Comparison of ENCODE assay signal across 1 cellular context in the genomic region with DNA sequence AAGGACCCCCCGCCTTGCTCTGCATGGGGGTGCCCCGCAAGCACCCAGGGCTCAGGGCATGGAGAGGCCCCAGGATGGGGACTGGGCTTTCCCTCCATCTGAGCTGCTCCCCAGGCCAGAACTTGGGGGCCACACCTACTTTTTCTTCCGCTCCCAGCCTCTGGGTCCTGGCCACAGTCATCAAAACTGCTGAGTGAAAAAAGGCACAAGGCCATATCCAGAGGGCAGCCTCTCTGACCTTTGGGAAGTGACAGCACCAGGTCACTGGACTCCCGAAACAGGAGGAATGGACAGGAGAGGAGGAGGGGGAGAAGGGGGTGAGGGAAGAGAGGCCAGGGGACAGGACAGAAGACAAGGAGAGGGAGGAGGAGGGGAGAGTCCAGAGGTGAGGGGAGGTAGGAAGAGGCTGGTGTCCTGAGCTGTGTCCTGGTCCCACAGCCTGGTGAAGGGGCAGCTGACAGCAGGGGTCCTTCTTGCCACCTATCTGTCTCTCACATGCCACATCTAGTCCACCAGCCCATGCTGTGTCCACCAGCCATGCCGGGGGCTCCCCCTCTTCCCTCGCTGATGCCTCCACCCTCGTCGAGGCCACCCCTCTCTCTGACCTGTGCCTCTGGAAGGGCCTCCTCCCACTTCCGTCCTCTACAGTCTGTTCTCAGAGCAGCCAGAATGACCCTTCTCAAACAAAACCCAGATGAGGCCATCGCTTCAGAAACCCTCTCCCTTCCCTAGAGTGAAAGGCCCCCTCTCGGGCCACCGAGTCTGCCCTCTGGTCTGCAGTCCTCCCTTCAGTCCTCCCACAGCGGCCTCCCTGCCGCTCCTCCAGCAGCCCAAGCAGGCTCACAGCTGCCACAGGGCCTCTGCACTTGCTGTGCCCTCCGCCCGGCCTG.
TF ChIP-seq lines count a peak whose summit lies in the region.

No MANE protein-coding gene starts in this region.

TF ChIP-seq in HepG2, 621 proteins besides CTCF, POLR2A, EP300 and RAD21 (continued from another document and continues in another):
- TF ChIP-seq, protein P1, sequence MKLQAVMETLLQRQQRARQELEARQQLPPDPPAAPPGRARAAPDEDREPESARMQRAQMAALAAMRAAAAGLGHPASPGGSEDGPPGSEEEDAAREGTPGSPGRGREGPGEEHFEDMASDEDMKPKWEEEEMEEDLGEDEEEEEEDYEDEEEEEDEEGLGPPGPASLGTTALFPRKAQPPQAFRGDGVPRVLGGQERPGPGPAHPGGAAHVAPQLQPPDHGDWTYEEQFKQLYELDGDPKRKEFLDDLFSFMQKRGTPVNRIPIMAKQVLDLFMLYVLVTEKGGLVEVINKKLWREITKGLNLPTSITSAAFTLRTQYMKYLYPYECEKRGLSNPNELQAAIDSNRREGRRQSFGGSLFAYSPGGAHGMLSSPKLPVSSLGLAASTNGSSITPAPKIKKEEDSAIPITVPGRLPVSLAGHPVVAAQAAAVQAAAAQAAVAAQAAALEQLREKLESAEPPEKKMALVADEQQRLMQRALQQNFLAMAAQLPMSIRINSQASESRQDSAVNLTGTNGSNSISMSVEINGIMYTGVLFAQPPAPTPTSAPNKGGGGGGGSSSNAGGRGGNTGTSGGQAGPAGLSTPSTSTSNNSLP (IDR thresholded peaks at IDR 0.05; ENCODE audit: low read depth, low read length) = no peak
- TF ChIP-seq, protein P2, sequence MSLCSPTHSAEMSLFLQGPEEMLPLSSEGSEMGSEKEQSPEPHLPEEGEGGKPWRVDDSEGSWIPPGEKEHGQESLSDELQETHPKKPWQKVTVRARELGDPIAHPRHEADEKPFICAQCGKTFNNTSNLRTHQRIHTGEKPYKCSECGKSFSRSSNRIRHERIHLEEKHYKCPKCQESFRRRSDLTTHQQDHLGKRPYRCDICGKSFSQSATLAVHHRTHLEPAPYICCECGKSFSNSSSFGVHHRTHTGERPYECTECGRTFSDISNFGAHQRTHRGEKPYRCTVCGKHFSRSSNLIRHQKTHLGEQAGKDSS (CRISPR knock-in tag; IDR thresholded peaks at IDR 0.05; ENCODE audit: borderline replicate concordance, low read depth) = peak; percentile 81; the same call in 1 of the 2 replicates
- TF ChIP-seq MAFG (CRISPR knock-in tag; IDR thresholded peaks at IDR 0.05) = peak; percentile 71; the same call in 1 of the 2 replicates
- no peak; the same call in 1 of the 2 replicates for TF ChIP-seq SMAD3 (CRISPR knock-in tag; IDR thresholded peaks at IDR 0.05)
- peak; percentile 55; the same call in 1 of the 2 replicates for TF ChIP-seq ZNF343 (CRISPR knock-in tag; IDR thresholded peaks at IDR 0.05)
- no peak for TF ChIP-seq ISX (CRISPR knock-in tag; conservative IDR thresholded peaks at IDR 0.05)
- TF ChIP-seq, protein P3, sequence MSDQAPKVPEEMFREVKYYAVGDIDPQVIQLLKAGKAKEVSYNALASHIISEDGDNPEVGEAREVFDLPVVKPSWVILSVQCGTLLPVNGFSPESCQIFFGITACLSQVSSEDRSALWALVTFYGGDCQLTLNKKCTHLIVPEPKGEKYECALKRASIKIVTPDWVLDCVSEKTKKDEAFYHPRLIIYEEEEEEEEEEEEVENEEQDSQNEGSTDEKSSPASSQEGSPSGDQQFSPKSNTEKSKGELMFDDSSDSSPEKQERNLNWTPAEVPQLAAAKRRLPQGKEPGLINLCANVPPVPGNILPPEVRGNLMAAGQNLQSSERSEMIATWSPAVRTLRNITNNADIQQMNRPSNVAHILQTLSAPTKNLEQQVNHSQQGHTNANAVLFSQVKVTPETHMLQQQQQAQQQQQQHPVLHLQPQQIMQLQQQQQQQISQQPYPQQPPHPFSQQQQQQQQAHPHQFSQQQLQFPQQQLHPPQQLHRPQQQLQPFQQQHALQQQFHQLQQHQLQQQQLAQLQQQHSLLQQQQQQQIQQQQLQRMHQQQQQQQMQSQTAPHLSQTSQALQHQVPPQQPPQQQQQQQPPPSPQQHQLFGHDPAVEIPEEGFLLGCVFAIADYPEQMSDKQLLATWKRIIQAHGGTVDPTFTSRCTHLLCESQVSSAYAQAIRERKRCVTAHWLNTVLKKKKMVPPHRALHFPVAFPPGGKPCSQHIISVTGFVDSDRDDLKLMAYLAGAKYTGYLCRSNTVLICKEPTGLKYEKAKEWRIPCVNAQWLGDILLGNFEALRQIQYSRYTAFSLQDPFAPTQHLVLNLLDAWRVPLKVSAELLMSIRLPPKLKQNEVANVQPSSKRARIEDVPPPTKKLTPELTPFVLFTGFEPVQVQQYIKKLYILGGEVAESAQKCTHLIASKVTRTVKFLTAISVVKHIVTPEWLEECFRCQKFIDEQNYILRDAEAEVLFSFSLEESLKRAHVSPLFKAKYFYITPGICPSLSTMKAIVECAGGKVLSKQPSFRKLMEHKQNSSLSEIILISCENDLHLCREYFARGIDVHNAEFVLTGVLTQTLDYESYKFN (CRISPR knock-in tag; conservative IDR thresholded peaks at IDR 0.05) = peak; percentile 87
- TF ChIP-seq, protein P4, sequence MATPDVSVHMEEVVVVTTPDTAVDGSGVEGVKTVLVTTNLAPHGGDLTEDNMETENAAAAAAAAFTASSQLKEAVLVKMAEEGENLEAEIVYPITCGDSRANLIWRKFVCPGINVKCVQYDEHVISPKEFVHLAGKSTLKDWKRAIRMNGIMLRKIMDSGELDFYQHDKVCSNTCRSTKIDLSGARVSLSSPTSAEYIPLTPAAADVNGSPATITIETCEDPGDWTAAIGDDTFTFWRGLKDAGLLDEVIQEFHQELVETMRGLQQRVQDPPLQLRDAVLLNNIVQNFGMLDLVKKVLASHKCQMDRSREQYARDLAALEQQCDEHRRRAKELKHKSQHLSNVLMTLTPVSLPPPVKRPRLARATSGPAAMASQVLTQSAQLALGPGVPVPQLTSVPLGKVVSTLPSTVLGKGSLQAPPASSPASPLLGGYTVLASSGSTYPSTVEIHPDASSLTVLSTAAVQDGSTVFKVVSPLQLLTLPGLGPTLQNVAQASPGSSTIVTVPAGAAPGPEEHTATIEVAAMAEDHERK (CRISPR knock-in tag; IDR thresholded peaks at IDR 0.05; ENCODE audit: low read depth) = no peak
- no peak for TF ChIP-seq BRCA1 (CRISPR knock-in tag; IDR thresholded peaks at IDR 0.05)
- peak; percentile 76 for TF ChIP-seq ZNF546 (CRISPR knock-in tag; conservative IDR thresholded peaks at IDR 0.05)
- no peak for TF ChIP-seq ZNF333 (CRISPR knock-in tag; IDR thresholded peaks at IDR 0.05; ENCODE audit: borderline replicate concordance)
- TF ChIP-seq ZNF792 (CRISPR knock-in tag; IDR thresholded peaks at IDR 0.05) = 0 out of 2 replicates have a peak, but pooled peaks have one; percentile 11
- TF ChIP-seq ZSCAN12 (CRISPR knock-in tag; IDR thresholded peaks at IDR 0.05) = no peak
- TF ChIP-seq SIX1 (CRISPR knock-in tag; IDR thresholded peaks at IDR 0.05; ENCODE audit: borderline replicate concordance) = no peak
- no peak for TF ChIP-seq RARG (CRISPR knock-in tag; IDR thresholded peaks at IDR 0.05; ENCODE audit: low read depth)
- peak; percentile 53 for TF ChIP-seq ELF1 (CRISPR knock-in tag; IDR thresholded peaks at IDR 0.05)
- TF ChIP-seq NFRKB (IDR thresholded peaks at IDR 0.05) = no peak
- TF ChIP-seq ATRX (CRISPR knock-in tag; IDR thresholded peaks at IDR 0.05; ENCODE audit: borderline replicate concordance) = peak; percentile 41; the same call in 1 of the 2 replicates
- TF ChIP-seq ZNF232 (CRISPR knock-in tag; IDR thresholded peaks at IDR 0.05; ENCODE audit: borderline replicate concordance) = 0 out of 2 replicates have a peak, but pooled peaks have one; percentile 51
- TF ChIP-seq NR3C1 (CRISPR knock-in tag; IDR thresholded peaks at IDR 0.05) = no peak
- TF ChIP-seq KDM3A (CRISPR knock-in tag; IDR thresholded peaks at IDR 0.05; ENCODE audit: low read depth) = peak; percentile 43; the same call in 1 of the 2 replicates
- TF ChIP-seq, protein P5, sequence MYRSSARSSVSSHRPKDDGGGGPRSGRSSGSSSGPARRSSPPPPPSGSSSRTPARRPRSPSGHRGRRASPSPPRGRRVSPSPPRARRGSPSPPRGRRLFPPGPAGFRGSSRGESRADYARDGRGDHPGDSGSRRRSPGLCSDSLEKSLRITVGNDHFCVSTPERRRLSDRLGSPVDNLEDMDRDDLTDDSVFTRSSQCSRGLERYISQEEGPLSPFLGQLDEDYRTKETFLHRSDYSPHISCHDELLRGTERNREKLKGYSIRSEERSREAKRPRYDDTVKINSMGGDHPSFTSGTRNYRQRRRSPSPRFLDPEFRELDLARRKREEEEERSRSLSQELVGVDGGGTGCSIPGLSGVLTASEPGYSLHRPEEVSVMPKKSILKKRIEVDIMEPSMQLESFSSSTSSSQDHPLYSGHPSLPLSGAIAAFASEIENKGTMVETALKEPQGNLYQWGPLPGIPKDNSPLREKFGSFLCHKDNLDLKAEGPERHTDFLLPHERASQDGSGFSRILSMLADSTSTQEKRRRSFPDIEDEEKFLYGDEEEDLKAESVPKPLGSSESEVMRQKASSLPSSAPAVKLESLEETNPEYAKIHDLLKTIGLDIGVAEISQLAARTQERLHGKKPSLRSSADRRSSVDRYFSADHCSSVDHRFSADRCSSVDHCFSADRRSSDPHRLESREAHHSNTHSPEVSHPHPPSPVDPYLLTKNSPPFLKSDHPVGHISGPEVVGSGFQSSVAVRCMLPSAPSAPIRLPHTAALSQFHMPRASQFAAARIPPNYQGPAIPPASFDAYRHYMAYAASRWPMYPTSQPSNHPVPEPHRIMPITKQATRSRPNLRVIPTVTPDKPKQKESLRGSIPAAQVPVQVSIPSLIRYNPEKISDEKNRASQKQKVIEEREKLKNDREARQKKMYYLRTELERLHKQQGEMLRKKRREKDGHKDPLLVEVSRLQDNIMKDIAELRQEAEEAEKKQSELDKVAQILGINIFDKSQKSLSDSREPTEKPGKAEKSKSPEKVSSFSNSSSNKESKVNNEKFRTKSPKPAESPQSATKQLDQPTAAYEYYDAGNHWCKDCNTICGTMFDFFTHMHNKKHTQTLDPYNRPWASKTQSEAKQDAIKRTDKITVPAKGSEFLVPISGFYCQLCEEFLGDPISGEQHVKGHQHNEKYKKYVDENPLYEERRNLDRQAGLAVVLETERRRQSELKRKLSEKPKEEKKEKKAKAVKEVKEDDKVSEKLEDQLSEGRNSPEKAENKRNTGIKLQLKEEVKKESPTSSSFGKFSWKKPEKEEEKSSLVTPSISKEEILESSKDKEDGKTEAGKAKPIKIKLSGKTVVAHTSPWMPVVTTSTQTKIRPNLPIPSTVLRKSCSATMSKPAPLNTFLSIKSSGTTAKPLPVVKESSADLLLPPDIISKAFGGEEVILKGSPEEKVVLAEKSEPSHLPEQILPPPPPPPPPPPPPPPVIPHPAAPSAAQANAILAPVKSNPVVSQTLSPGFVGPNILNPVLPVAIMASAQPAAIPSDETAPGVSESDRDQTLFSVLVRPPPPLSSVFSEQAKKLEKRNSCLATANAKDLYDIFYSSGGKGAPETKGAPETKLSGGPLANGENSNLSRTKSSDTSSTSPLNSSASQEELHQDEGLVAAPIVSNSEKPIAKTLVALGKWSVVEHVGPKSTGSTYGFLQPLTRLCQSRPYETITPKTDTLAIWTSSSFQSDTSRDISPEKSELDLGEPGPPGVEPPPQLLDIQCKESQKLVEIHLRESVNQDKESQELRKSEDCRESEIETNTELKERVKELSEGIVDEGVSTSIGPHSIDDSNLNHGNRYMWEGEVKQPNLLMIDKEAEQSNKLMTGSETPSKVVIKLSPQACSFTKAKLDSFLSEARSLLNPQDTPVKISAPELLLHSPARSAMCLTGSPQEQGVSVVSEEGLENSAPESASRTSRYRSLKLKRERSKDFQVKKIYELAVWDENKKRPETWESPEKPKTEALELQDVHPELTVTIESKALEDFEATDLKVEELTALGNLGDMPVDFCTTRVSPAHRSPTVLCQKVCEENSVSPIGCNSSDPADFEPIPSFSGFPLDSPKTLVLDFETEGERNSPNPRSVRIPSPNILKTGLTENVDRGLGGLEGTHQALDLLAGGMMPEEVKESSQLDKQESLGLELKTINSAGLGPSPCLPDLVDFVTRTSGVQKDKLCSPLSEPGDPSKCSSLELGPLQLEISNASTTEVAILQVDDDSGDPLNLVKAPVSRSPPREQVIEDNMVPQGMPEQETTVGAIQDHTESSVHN (CRISPR knock-in tag; IDR thresholded peaks at IDR 0.05) = no peak
- TF ChIP-seq MTF2 (CRISPR knock-in tag; IDR thresholded peaks at IDR 0.05; ENCODE audit: borderline replicate concordance) = no peak; the same call in 1 of the 2 replicates
- peak; percentile 53 for TF ChIP-seq CBX1 (IDR thresholded peaks at IDR 0.05; ENCODE audit: low read depth)
- peak; percentile 70 for TF ChIP-seq MXD4 (CRISPR knock-in tag; IDR thresholded peaks at IDR 0.05)
- no peak for TF ChIP-seq HOXA5 (CRISPR knock-in tag; IDR thresholded peaks at IDR 0.05)
- TF ChIP-seq ZNF644 (CRISPR knock-in tag; IDR thresholded peaks at IDR 0.05; ENCODE audit: low read depth) = no peak
- no peak for TF ChIP-seq ZNF33A (CRISPR knock-in tag; IDR thresholded peaks at IDR 0.05; ENCODE audit: borderline replicate concordance)
- peak; percentile 59; the same call in 1 of the 2 replicates for TF ChIP-seq ZNF136 (CRISPR knock-in tag; IDR thresholded peaks at IDR 0.05; ENCODE audit: low read depth)
- TF ChIP-seq SRY (CRISPR knock-in tag; IDR thresholded peaks at IDR 0.05) = no peak
- TF ChIP-seq CAMTA2 (CRISPR knock-in tag; IDR thresholded peaks at IDR 0.05; ENCODE audit: borderline replicate concordance) = no peak
- TF ChIP-seq ZNF614 (CRISPR knock-in tag; IDR thresholded peaks at IDR 0.05; ENCODE audit: borderline replicate concordance) = peak; percentile 4; the same call in 1 of the 2 replicates
- TF ChIP-seq AGO2 (optimal IDR thresholded peaks at IDR 0.05; ENCODE audit: low read depth, low read length) = peak; percentile 68
- TF ChIP-seq, protein P6, sequence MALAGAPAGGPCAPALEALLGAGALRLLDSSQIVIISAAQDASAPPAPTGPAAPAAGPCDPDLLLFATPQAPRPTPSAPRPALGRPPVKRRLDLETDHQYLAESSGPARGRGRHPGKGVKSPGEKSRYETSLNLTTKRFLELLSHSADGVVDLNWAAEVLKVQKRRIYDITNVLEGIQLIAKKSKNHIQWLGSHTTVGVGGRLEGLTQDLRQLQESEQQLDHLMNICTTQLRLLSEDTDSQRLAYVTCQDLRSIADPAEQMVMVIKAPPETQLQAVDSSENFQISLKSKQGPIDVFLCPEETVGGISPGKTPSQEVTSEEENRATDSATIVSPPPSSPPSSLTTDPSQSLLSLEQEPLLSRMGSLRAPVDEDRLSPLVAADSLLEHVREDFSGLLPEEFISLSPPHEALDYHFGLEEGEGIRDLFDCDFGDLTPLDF (CRISPR knock-in tag; IDR thresholded peaks at IDR 0.05) = no peak
- TF ChIP-seq TCF7 (IDR thresholded peaks at IDR 0.05; ENCODE audit: low read depth) = no peak
- TF ChIP-seq ZNF557 (CRISPR knock-in tag; IDR thresholded peaks at IDR 0.05) = no peak
- TF ChIP-seq TEAD2 (CRISPR knock-in tag; IDR thresholded peaks at IDR 0.05) = no peak
